ENCODE assay signal across 9 cellular contexts in genomic region chr6:1310628-1311399, GRCh38. TPM values are rescaled to one million over a fixed set of nuclear protein-coding genes. Genes with fewer than 3 reads are reported as not detected.
DNase-seq lines count a peak whose midpoint lies in the region; ATAC-seq and TF ChIP-seq lines count a peak whose summit lies in the region.
"Had no signal": no experiment of that assay in that cellular context is flagged by ENCODE, and none has a peak within 500 bp of the region (broad histone marks: within the 10 kb centered on the region; RNA-seq: fewer than 3 reads in every experiment).

No MANE protein-coding gene starts in this region.

- H3K27me3 Mint-ChIP-seq in CD4-positive, alpha-beta T cell: peaks cover 81% of the 10 kb centered on the region

- peaks cover 27% of the 10 kb centered on the region for H3K4me1 Mint-ChIP-seq in CD4-positive, alpha-beta T cell (ENCODE audit: low read depth)

- H3K36me3 Mint-ChIP-seq in CD4-positive, alpha-beta T cell (ENCODE audit: low read depth): no peaks in the 10 kb centered on the region

- WGBS in esophagus, 2 donors: 6 to 8% methylated on average over 43 of the region's 43 CpGs

- no peaks in the 10 kb centered on the region for H3K79me2 ChIP-seq in osteoblast (ENCODE audit: insufficient read depth, low read length)

- H3K9me3 ChIP-seq in CD4-positive, alpha-beta T cell (ENCODE audit: control insufficient read depth, low read length): peaks cover 4% of the 10 kb centered on the region
- H3K9me3 ChIP-seq in esophagus (ENCODE audit: control insufficient read depth in 2 of 2, insufficient read depth in 1 of 2, low read depth in 1 of 2, low read length in 1 of 2) (no peaks in the 10 kb centered on the region), osteoblast (ENCODE audit: low read depth, low read length) (no peaks in the 10 kb centered on the region)

- peak overlapping the region; percentile 47 for H2AFZ ChIP-seq in osteoblast (ENCODE audit: low read length)

- H4K20me1 ChIP-seq in osteoblast (ENCODE audit: insufficient read depth, low read length): no peaks in the 10 kb centered on the region

- H3K9me3 Mint-ChIP-seq in CD4-positive, alpha-beta T cell: peaks cover 2% of the 10 kb centered on the region

- peak overlapping the region; percentile 58 for H3K4me3 Mint-ChIP-seq in CD4-positive, alpha-beta T cell

- peak overlapping the region; percentile 75 for H3K4me2 ChIP-seq in osteoblast (ENCODE audit: insufficient read depth, low read length)

- peaks cover 72% of the 10 kb centered on the region for H3K27me3 ChIP-seq in CD4-positive, alpha-beta T cell (ENCODE audit: control insufficient read depth, insufficient read depth, low read length)
- H3K27me3 ChIP-seq in esophagus (ENCODE audit: control insufficient read depth in 1 of 2, insufficient read depth in 2 of 2, low read length in 2 of 2) (no peaks in the 10 kb centered on the region), osteoblast (ENCODE audit: insufficient read depth, low read length) (peaks cover 82% of the 10 kb centered on the region)

- peak overlapping the region; percentile 76 to 85 for H3K4me3 ChIP-seq in esophagus (ENCODE audit: low read depth in 1 of 2, low read length in 2 of 2)
- H3K4me3 ChIP-seq in osteoblast (ENCODE audit: insufficient read depth, low read length): peak overlapping the region; percentile 64

- CTCF ChIA-PET in CD4-positive, alpha-beta T cell (lab: Charles Lee): no interaction called here

- intact Hi-C loops in CD4-positive, alpha-beta T cell (cut with DNase I, micrococcal nuclease): no loop called here

- H3K36me3 ChIP-seq in esophagus (ENCODE audit: control insufficient read depth in 2 of 2, insufficient read depth in 2 of 2, low read length in 1 of 2) (no peaks in the 10 kb centered on the region), osteoblast (ENCODE audit: insufficient read depth, low read length) (no peaks in the 10 kb centered on the region)

- ATAC-seq in CD4-positive, alpha-beta T cell (ENCODE audit: poor library complexity): no peak
- ATAC-seq in GM18511 (IDR thresholded peaks at IDR 0.05; ENCODE audit: unreplicated experiment): no peak
- ATAC-seq in GM21423 (IDR thresholded peaks at IDR 0.05; ENCODE audit: unreplicated experiment): no peak
- ATAC-seq in GM18868 (IDR thresholded peaks at IDR 0.05; ENCODE audit: unreplicated experiment): no peak

- TF ChIP-seq CTCF in CD4-positive, alpha-beta T cell (IDR thresholded peaks at IDR 0.05): no peak
- TF ChIP-seq CTCF in osteoblast (IDR thresholded peaks at IDR 0.05; ENCODE audit: extremely low read depth, low read depth, low read length): no peak

- no peak for DNase-seq in CD4-positive, alpha-beta T cell
- peak; percentile 42 for DNase-seq in NCI-H748 treated with DMSO at 0.1 percent for 48 hours (lab: John Stamatoyannopoulos, UW)
- peak; percentile 85 for DNase-seq in osteoblast (ENCODE audit: insufficient read length, low spot score, missing footprints)
- DNase-seq in activated CD4-positive, CD25-positive, alpha-beta regulatory T cell (lab: John Stamatoyannopoulos, UW): no peak
- DNase-seq: stimulated activated naive CD4-positive, alpha-beta T cell treated with Interleukin-2 at 50 U/mL for 16 hours had no signal

- H3K27ac Mint-ChIP-seq in CD4-positive, alpha-beta T cell: no peak overlapping the region

- POLR2A ChIA-PET in CD4-positive, alpha-beta T cell (lab: Charles Lee): no interaction called here

- H3K4me1 ChIP-seq in esophagus (ENCODE audit: control insufficient read depth in 2 of 2, insufficient read depth in 2 of 2, low read length in 1 of 2): peaks cover 0 to 7% of the 10 kb centered on the region in 2 donors
- H3K4me1 ChIP-seq in osteoblast (ENCODE audit: insufficient read depth, low read length): no peaks in the 10 kb centered on the region

- H3K27ac ChIP-seq in CD4-positive, alpha-beta T cell (ENCODE audit: low read depth, low read length): no peak overlapping the region
- H3K27ac ChIP-seq in esophagus (ENCODE audit: low read depth in 2 of 2, low read length in 1 of 2) (peak overlapping the region; percentile 88 to 95), osteoblast (ENCODE audit: low read depth, low read length) (no peak overlapping the region)

RNA-seq across cellular contexts. Expression of gene FOXQ1, which starts 1.1 kb away (rescaled TPM):
- total RNA-seq in CD4-positive, alpha-beta T cell: not detected
- polyA plus RNA-seq in esophagus: 1 to 10 TPM; 7.8 to 8.7 TPM
- 0.59 and 2.5 TPM in 2 replicates for total RNA-seq in osteoblast

Comparison
In these comparisons a context has a peak if more than half of its experiments do, and no peak if none do; other contexts are left out.
1. DNase-seq: peak in NCI-H748 treated with DMSO at 0.1 percent for 48 hours (single experiment) and osteoblast (single experiment); none in CD4-positive, alpha-beta T cell (0 of 10) and activated CD4-positive, CD25-positive, alpha-beta regulatory T cell (0 of 4).
2. H3K27ac ChIP-seq: peak in esophagus (2 of 2); none in CD4-positive, alpha-beta T cell (single experiment) and osteoblast (single experiment).